16 cellular contexts compared by ENCODE assay signal in genomic region chr21:45417256-45417950, GRCh38. TPM values are rescaled to one million over a fixed set of nuclear protein-coding genes. Genes with fewer than 3 reads are reported as not detected.
DNase-seq lines count a peak whose midpoint lies in the region; ATAC-seq and TF ChIP-seq lines count a peak whose summit lies in the region.
"Had no signal": no experiment of that assay in that cellular context is flagged by ENCODE, and none has a peak within 500 bp of the region (broad histone marks: within the 10 kb centered on the region; RNA-seq: fewer than 3 reads in every experiment).

No MANE protein-coding gene starts in this region.

- H3K27me3 Mint-ChIP-seq in activated CD8-positive, alpha-beta memory T cell treated with anti-CD3 and anti-CD28 coated beads, Interleukin-2, amount 10 ng/mL, durations not matched to agents 7 days and 5 days: no peaks in the 10 kb centered on the region
- H3K27me3 Mint-ChIP-seq in CD4-positive, alpha-beta memory T cell: peaks cover 3 to 4% of the 10 kb centered on the region in 2 donors
- H3K27me3 Mint-ChIP-seq: activated CD4-positive, alpha-beta T cell treated with anti-CD3 and anti-CD28 coated beads, Interleukin-2, amount 10 ng/mL, durations not matched to agents 7 days and 5 days had no signal

- H3K27ac ChIP-seq in coronary artery: peak overlapping the region; percentile 88 to 97
- H3K27ac ChIP-seq in right lobe of liver: no peak overlapping the region
- no peak overlapping the region for H3K27ac ChIP-seq in smooth muscle cell (ENCODE audit: low read depth)
- no peak overlapping the region for H3K27ac ChIP-seq in CD4-positive, alpha-beta memory T cell (ENCODE audit: low read depth, low read length)
- peak overlapping the region in 1 of 2 donors; percentile 27 for H3K27ac ChIP-seq in prostate gland
- H3K27ac ChIP-seq: left lung had no signal

- H3K9me3 ChIP-seq in right lobe of liver: no peaks in the 10 kb centered on the region
- H3K9me3 ChIP-seq in smooth muscle cell (replicated peaks; ENCODE audit: low read depth): no peaks in the 10 kb centered on the region
- H3K9me3 ChIP-seq in CD4-positive, alpha-beta memory T cell (ENCODE audit: control insufficient read depth in 1 of 2, low read length in 2 of 2): no peaks in the 10 kb centered on the region
- H3K9me3 ChIP-seq in prostate gland: no peaks in the 10 kb centered on the region
- H3K9me3 ChIP-seq: left lung had no signal

- peaks cover 100% of the 10 kb centered on the region for H4K20me1 ChIP-seq in smooth muscle cell (ENCODE audit: low read depth)

- ATAC-seq in right lobe of liver: no peak
- no peak for ATAC-seq in activated CD8-positive, alpha-beta memory T cell treated with anti-CD3 and anti-CD28 coated beads, Interleukin-2, amount 10 ng/mL, durations not matched to agents 7 days and 5 days
- ATAC-seq in HG02763 (IDR thresholded peaks at IDR 0.05; ENCODE audit: unreplicated experiment): no peak
- ATAC-seq: activated naive CD4-positive, alpha-beta T cell treated with anti-CD3 and anti-CD28 coated beads, Interleukin-2, amount 50 U/mL, for 72 hours; left lung had no signal

- no peaks in the 10 kb centered on the region for H3K4me1 Mint-ChIP-seq in activated CD8-positive, alpha-beta memory T cell treated with anti-CD3 and anti-CD28 coated beads, Interleukin-2, amount 10 ng/mL, durations not matched to agents 7 days and 5 days
- H3K4me1 Mint-ChIP-seq in CD4-positive, alpha-beta memory T cell: peaks cover 0 to 2% (median 0%) of the 10 kb centered on the region in 4 donors
- H3K4me1 Mint-ChIP-seq: activated CD4-positive, alpha-beta T cell treated with anti-CD3 and anti-CD28 coated beads, Interleukin-2, amount 10 ng/mL, durations not matched to agents 7 days and 5 days had no signal

- no peaks in the 10 kb centered on the region for H3K9me3 Mint-ChIP-seq in activated CD8-positive, alpha-beta memory T cell treated with anti-CD3 and anti-CD28 coated beads, Interleukin-2, amount 10 ng/mL, durations not matched to agents 7 days and 5 days (ENCODE audit: low read depth)
- no peaks in the 10 kb centered on the region for H3K9me3 Mint-ChIP-seq in CD4-positive, alpha-beta memory T cell
- H3K9me3 Mint-ChIP-seq: activated CD4-positive, alpha-beta T cell treated with anti-CD3 and anti-CD28 coated beads, Interleukin-2, amount 10 ng/mL, durations not matched to agents 7 days and 5 days; activated naive CD4-positive, alpha-beta T cell treated with anti-CD3 and anti-CD28 coated beads, Interleukin-2, amount 50 U/mL, for 72 hours; nephron progenitor cell had no signal

- H3K9ac ChIP-seq in smooth muscle cell (ENCODE audit: low read depth): no peak overlapping the region

- H3K4me2 ChIP-seq in smooth muscle cell: peak overlapping the region; percentile 46

- peaks cover 100% of the 10 kb centered on the region for H3K79me2 ChIP-seq in smooth muscle cell (ENCODE audit: low read depth)

- no peak overlapping the region for H3K4me3 Mint-ChIP-seq in activated CD8-positive, alpha-beta memory T cell treated with anti-CD3 and anti-CD28 coated beads, Interleukin-2, amount 10 ng/mL, durations not matched to agents 7 days and 5 days
- peak overlapping the region in 1 of 8 donors; percentile 54 for H3K4me3 Mint-ChIP-seq in CD4-positive, alpha-beta memory T cell
- H3K4me3 Mint-ChIP-seq: activated CD4-positive, alpha-beta T cell treated with anti-CD3 and anti-CD28 coated beads, Interleukin-2, amount 10 ng/mL, durations not matched to agents 7 days and 5 days had no signal

- intact Hi-C loops in right lobe of liver (cut with DNase I) (no loop called here), prostate gland (cut with DNase I) (no loop called here)
- intact Hi-C loops in CD4-positive, alpha-beta memory T cell (cut with micrococcal nuclease): no loop called here

- H3K27me3 ChIP-seq in right lobe of liver: no peaks in the 10 kb centered on the region
- H3K27me3 ChIP-seq in smooth muscle cell (ENCODE audit: low read depth): no peaks in the 10 kb centered on the region
- no peaks in the 10 kb centered on the region for H3K27me3 ChIP-seq in CD4-positive, alpha-beta memory T cell (ENCODE audit: insufficient read depth, low read length)
- no peaks in the 10 kb centered on the region for H3K27me3 ChIP-seq in prostate gland (replicated peaks; ENCODE audit: insufficient read depth)
- H3K27me3 ChIP-seq: left lung had no signal

- POLR2A ChIA-PET in CD4-positive, alpha-beta memory T cell (lab: Charles Lee; ENCODE audit: partially characterized antibody): no interaction called here

- H3F3A ChIP-seq in smooth muscle cell (ENCODE audit: low read depth): peaks cover 5% of the 10 kb centered on the region

- peak; percentile 56 for DNase-seq in M059J (ENCODE audit: low read depth)
- no peak for DNase-seq in coronary artery (ENCODE audit: low spot score)
- peak in 2 of 3 donors; percentile 8 to 31 for DNase-seq in right lobe of liver
- no peak for DNase-seq in smooth muscle cell (lab: John Stamatoyannopoulos, UW; ENCODE audit: unreplicated experiment)
- no peak for DNase-seq in activated CD8-positive, alpha-beta memory T cell treated with anti-CD3 and anti-CD28 coated beads, Interleukin-2, amount 10 ng/mL, durations not matched to agents 7 days and 5 days
- DNase-seq in CD4-positive, alpha-beta memory T cell: no peak
- no peak for DNase-seq in prostate gland (ENCODE audit: low spot score)
- DNase-seq: activated CD4-positive, alpha-beta T cell treated with anti-CD3 and anti-CD28 coated beads, Interleukin-2, amount 10 ng/mL, durations not matched to agents 7 days and 5 days; effector memory CD4-positive, alpha-beta T cell; KG1; NCI-H1436 treated with DMSO at 0.1 percent for 48 hours; nephron progenitor cell; stimulated activated CD4-positive, alpha-beta T cell treated with anti-CD3 and anti-CD28 coated beads, Interleukin-4, amount 100 ng/mL, for 1 hour had no signal

- TF ChIP-seq CTCF in coronary artery (IDR thresholded peaks at IDR 0.05): no peak
- no peak for TF ChIP-seq CTCF in right lobe of liver (IDR thresholded peaks at IDR 0.05)
- no peak for TF ChIP-seq CTCF in smooth muscle cell (IDR thresholded peaks at IDR 0.05; ENCODE audit: borderline replicate concordance, insufficient read depth, poor library complexity, severe bottlenecking)
- no peak for TF ChIP-seq CTCF in prostate gland (IDR thresholded peaks at IDR 0.05)

- H3K4me3 ChIP-seq in coronary artery: peak overlapping the region; percentile 68
- H3K4me3 ChIP-seq in right lobe of liver: no peak overlapping the region
- H3K4me3 ChIP-seq in smooth muscle cell: no peak overlapping the region
- H3K4me3 ChIP-seq in CD4-positive, alpha-beta memory T cell (ENCODE audit: low read length in 2 of 2): no peak overlapping the region
- H3K4me3 ChIP-seq in prostate gland: no peak overlapping the region
- H3K4me3 ChIP-seq: left lung had no signal

- H3K36me3 Mint-ChIP-seq in activated CD8-positive, alpha-beta memory T cell treated with anti-CD3 and anti-CD28 coated beads, Interleukin-2, amount 10 ng/mL, durations not matched to agents 7 days and 5 days: no peaks in the 10 kb centered on the region
- H3K36me3 Mint-ChIP-seq in CD4-positive, alpha-beta memory T cell: no peaks in the 10 kb centered on the region
- H3K36me3 Mint-ChIP-seq: activated naive CD4-positive, alpha-beta T cell treated with anti-CD3 and anti-CD28 coated beads, Interleukin-2, amount 50 U/mL, for 72 hours had no signal

- H3K36me3 ChIP-seq in right lobe of liver (no peaks in the 10 kb centered on the region), smooth muscle cell (ENCODE audit: low read depth) (no peaks in the 10 kb centered on the region), prostate gland (no peaks in the 10 kb centered on the region)
- no peaks in the 10 kb centered on the region for H3K36me3 ChIP-seq in CD4-positive, alpha-beta memory T cell (ENCODE audit: insufficient read depth, low read length)
- H3K36me3 ChIP-seq: left lung had no signal

- H3K4me1 ChIP-seq in right lobe of liver (no peaks in the 10 kb centered on the region), smooth muscle cell (ENCODE audit: low read depth) (peaks cover 16% of the 10 kb centered on the region), prostate gland (replicated peaks) (no peaks in the 10 kb centered on the region)
- H3K4me1 ChIP-seq in CD4-positive, alpha-beta memory T cell (ENCODE audit: insufficient read depth, low read length): no peaks in the 10 kb centered on the region
- H3K4me1 ChIP-seq: left lung had no signal

- WGBS in right lobe of liver (ENCODE audit: insufficient coverage, low coverage, low lambda C conversion rate, missing lambda C conversion rate): 74% methylated on average over 9 of the region's 22 CpGs
- 76% methylated on average over 22 of the region's 22 CpGs for WGBS in smooth muscle cell (ENCODE audit: low lambda C conversion rate)
- 82% methylated on average over 22 of the region's 22 CpGs for WGBS in prostate gland

- no peak overlapping the region for H2AFZ ChIP-seq in smooth muscle cell (ENCODE audit: low read depth)

- CTCF ChIA-PET in activated CD8-positive, alpha-beta memory T cell treated with anti-CD3 and anti-CD28 coated beads, Interleukin-2, amount 10 ng/mL, durations not matched to agents 7 days and 5 days (lab: Charles Lee): no interaction called here
- CTCF ChIA-PET in CD4-positive, alpha-beta memory T cell (lab: Charles Lee; ENCODE audit: partially characterized antibody): no interaction called here

- H3K27ac Mint-ChIP-seq in activated CD8-positive, alpha-beta memory T cell treated with anti-CD3 and anti-CD28 coated beads, Interleukin-2, amount 10 ng/mL, durations not matched to agents 7 days and 5 days: no peak overlapping the region
- no peak overlapping the region for H3K27ac Mint-ChIP-seq in CD4-positive, alpha-beta memory T cell
- H3K27ac Mint-ChIP-seq: activated CD4-positive, alpha-beta T cell treated with anti-CD3 and anti-CD28 coated beads, Interleukin-2, amount 10 ng/mL, durations not matched to agents 7 days and 5 days; activated naive CD4-positive, alpha-beta T cell treated with anti-CD3 and anti-CD28 coated beads, Interleukin-2, amount 50 U/mL, for 72 hours had no signal

- TF ChIP-seq POLR2A in right lobe of liver (IDR thresholded peaks at IDR 0.05): no peak
- no peak for TF ChIP-seq POLR2A in prostate gland (IDR thresholded peaks at IDR 0.05)

RNA-seq across cellular contexts. Expression of gene COL18A1, which starts 12.4 kb away (rescaled TPM):
- total RNA-seq in M059J (2014; rRNA removed; shearing (Covaris generic)): 202 and 347 TPM in 2 replicates
- 100 to 1,000 TPM; 261 to 487 (median 297) TPM for total RNA-seq in right lobe of liver
- 192 and 240 TPM in 2 replicates for total RNA-seq in smooth muscle cell
- polyA plus RNA-seq in smooth muscle cell: 362 and 485 TPM in 2 replicates
- 1 to 10 TPM; 5.2 to 7.3 TPM for total RNA-seq in activated CD8-positive, alpha-beta memory T cell treated with anti-CD3 and anti-CD28 coated beads, Interleukin-2, amount 10 ng/mL, durations not matched to agents 7 days and 5 days
- total RNA-seq in CD4-positive, alpha-beta memory T cell: 1 to 10 TPM; 4.2 to 4.5 TPM
- 1 to 10 TPM in 1 of 2 donors, under 1 TPM in 1; 0.43 to 3.4 TPM for polyA plus RNA-seq in CD4-positive, alpha-beta memory T cell
- 100 to 1,000 TPM in 1 of 2 donors, 10 to 100 TPM in 1; 56.2 to 229 TPM for total RNA-seq in prostate gland

Comparison
In these comparisons a context has a peak if more than half of its experiments do, and no peak if none do; other contexts are left out.
1. DNase-seq: peak in M059J (single experiment) and right lobe of liver (2 of 3); none in coronary artery (single experiment), smooth muscle cell (single experiment), activated CD8-positive, alpha-beta memory T cell treated with anti-CD3 and anti-CD28 coated beads, Interleukin-2, amount 10 ng/mL, durations not matched to agents 7 days and 5 days (single experiment), CD4-positive, alpha-beta memory T cell (0 of 5) and prostate gland (single experiment).
2. H3K27ac ChIP-seq: peak in coronary artery (2 of 2); none in right lobe of liver (0 of 3), smooth muscle cell (single experiment) and CD4-positive, alpha-beta memory T cell (single experiment).
3. RNA of gene COL18A1, which starts 12.4 kb away (total RNA-seq): 202 to 347 TPM in M059J, 261 to 487 TPM in right lobe of liver, 56.2 to 229 TPM in prostate gland and 192 to 240 TPM in smooth muscle cell; 5.2 to 7.3 TPM in activated CD8-positive, alpha-beta memory T cell treated with anti-CD3 and anti-CD28 coated beads, Interleukin-2, amount 10 ng/mL, durations not matched to agents 7 days and 5 days and 4.2 to 4.5 TPM in CD4-positive, alpha-beta memory T cell; every median in the first group is over 4 times any median in the second.